Comparison of ENCODE assay signal across 20 cellular contexts in the genomic region with DNA sequence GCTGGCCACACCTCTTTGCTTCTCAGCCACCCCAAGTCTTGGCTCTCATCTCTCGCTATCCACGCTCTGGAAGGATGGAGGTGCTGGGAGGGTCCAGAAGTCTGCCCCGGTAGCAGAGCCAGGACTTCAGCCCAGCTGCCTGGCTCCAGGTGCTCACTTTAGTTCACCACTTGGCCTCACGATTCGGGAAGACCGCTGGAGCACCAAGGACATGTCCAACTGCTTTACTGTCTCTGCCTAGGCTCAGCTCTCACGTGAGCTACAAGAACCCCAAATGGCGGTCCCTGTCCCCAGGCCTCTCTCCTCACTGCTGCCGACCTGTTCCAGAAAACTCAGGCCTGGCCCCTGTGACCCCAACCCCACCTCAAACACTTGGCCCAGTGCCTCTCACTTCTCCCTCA. TPM values are rescaled to one million over a fixed set of nuclear protein-coding genes. Genes with fewer than 3 reads are reported as not detected.
DNase-seq lines count a peak whose midpoint lies in the region; ATAC-seq and TF ChIP-seq lines count a peak whose summit lies in the region.
"Had no signal": no experiment of that assay in that cellular context is flagged by ENCODE, and none has a peak within 500 bp of the region (broad histone marks: within the 10 kb centered on the region; RNA-seq: fewer than 3 reads in every experiment).

No MANE protein-coding gene starts in this region.

- H3K4me1 Mint-ChIP-seq in stimulated activated naive CD8-positive, alpha-beta T cell treated with anti-CD3 and anti-CD28 coated beads, Interleukin-15, Interleukin-2, amounts not matched to agents 100 ng/mL and 50 ng/mL, for 24 hours (ENCODE audit: low read depth): peaks cover 41% of the 10 kb centered on the region
- peaks cover 67% of the 10 kb centered on the region for H3K4me1 Mint-ChIP-seq in activated CD4-positive, alpha-beta memory T cell treated with anti-CD3 and anti-CD28 coated beads, Interleukin-2, amount 10 ng/mL, durations not matched to agents 7 days and 5 days

- TF ChIP-seq CTCF in left lung (IDR thresholded peaks at IDR 0.05): no peak

- H3K4me3 ChIP-seq in left lung: no peak overlapping the region
- H3K4me3 ChIP-seq: gastrocnemius medialis had no signal

- H3K9me3 Mint-ChIP-seq in stimulated activated naive CD8-positive, alpha-beta T cell treated with anti-CD3 and anti-CD28 coated beads, Interleukin-15, Interleukin-2, amounts not matched to agents 100 ng/mL and 50 ng/mL, for 24 hours: no peaks in the 10 kb centered on the region
- H3K9me3 Mint-ChIP-seq in activated CD4-positive, alpha-beta memory T cell treated with anti-CD3 and anti-CD28 coated beads, Interleukin-2, amount 10 ng/mL, durations not matched to agents 7 days and 5 days: no peaks in the 10 kb centered on the region
- H3K9me3 Mint-ChIP-seq: naive B cell had no signal

- peak overlapping the region; percentile 95 for H3K4me3 Mint-ChIP-seq in stimulated activated naive CD8-positive, alpha-beta T cell treated with anti-CD3 and anti-CD28 coated beads, Interleukin-15, Interleukin-2, amounts not matched to agents 100 ng/mL and 50 ng/mL, for 24 hours
- no peak overlapping the region for H3K4me3 Mint-ChIP-seq in activated CD4-positive, alpha-beta memory T cell treated with anti-CD3 and anti-CD28 coated beads, Interleukin-2, amount 10 ng/mL, durations not matched to agents 7 days and 5 days

- CTCF ChIA-PET in activated CD4-positive, alpha-beta memory T cell treated with anti-CD3 and anti-CD28 coated beads, Interleukin-2, amount 10 ng/mL, durations not matched to agents 7 days and 5 days (lab: Charles Lee): no interaction called here

- H3K4me1 ChIP-seq in left lung: peaks cover 23 to 45% of the 10 kb centered on the region in 2 donors

- peaks cover 0 to 52% of the 10 kb centered on the region in 2 donors for H3K36me3 ChIP-seq in left lung

- H3K9me3 ChIP-seq in left lung: no peaks in the 10 kb centered on the region
- H3K9me3 ChIP-seq: gastrocnemius medialis, HAP-1 had no signal

- POLR2A ChIA-PET in activated CD4-positive, alpha-beta memory T cell treated with anti-CD3 and anti-CD28 coated beads, Interleukin-2, amount 10 ng/mL, durations not matched to agents 7 days and 5 days (lab: Charles Lee): interaction anchor here (1.2 to 5.6 kb wide), 4 partner anchors 55 to 840 kb away, joined by 3 to 90 read pairs (median 27); partner anchors contain the start of genes IBA57 and ZNF678

- no peak for DNase-seq in stimulated activated naive CD8-positive, alpha-beta T cell treated with anti-CD3 and anti-CD28 coated beads, Interleukin-15, Interleukin-2, amounts not matched to agents 100 U/mL and 50 U/mL, for 24 hours
- DNase-seq in activated CD4-positive, alpha-beta memory T cell treated with anti-CD3 and anti-CD28 coated beads, Interleukin-2, amount 10 ng/mL, durations not matched to agents 7 days and 5 days: no peak
- DNase-seq in left lung (peak; percentile 15 to 28), UCSD-AML1 (lab: John Stamatoyannopoulos, UW; ENCODE audit: unreplicated experiment) (no peak), NCI-H2227 (lab: John Stamatoyannopoulos, UW; ENCODE audit: unreplicated experiment) (no peak)
- DNase-seq: C1 segment of cervical spinal cord; naive B cell; NCI-H2081; NCI-H526 treated with DMSO at 0.1 percent for 48 hours; PC-3; stimulated activated CD4-positive, alpha-beta T cell treated with anti-CD3 and anti-CD28 coated beads, Interleukin-15, amount 100 ng/mL, for 24 hours; substantia nigra had no signal

- peaks cover 37% of the 10 kb centered on the region for H3K36me3 Mint-ChIP-seq in stimulated activated naive CD8-positive, alpha-beta T cell treated with anti-CD3 and anti-CD28 coated beads, Interleukin-15, Interleukin-2, amounts not matched to agents 100 ng/mL and 50 ng/mL, for 24 hours (ENCODE audit: low read depth)
- H3K36me3 Mint-ChIP-seq in activated CD4-positive, alpha-beta memory T cell treated with anti-CD3 and anti-CD28 coated beads, Interleukin-2, amount 10 ng/mL, durations not matched to agents 7 days and 5 days (ENCODE audit: low read depth): peaks cover 65% of the 10 kb centered on the region
- H3K36me3 Mint-ChIP-seq: naive B cell had no signal

- no peak for ATAC-seq in stimulated activated naive CD8-positive, alpha-beta T cell treated with anti-CD3 and anti-CD28 coated beads, Interleukin-15, Interleukin-2, amounts not matched to agents 100 U/mL and 50 U/mL, for 24 hours
- ATAC-seq in left lung (no peak), HG02798 (IDR thresholded peaks at IDR 0.05; ENCODE audit: poor library complexity, unreplicated experiment) (no peak)
- ATAC-seq: gastrocnemius medialis, PC-3 had no signal

- H3K27ac Mint-ChIP-seq in stimulated activated naive CD8-positive, alpha-beta T cell treated with anti-CD3 and anti-CD28 coated beads, Interleukin-15, Interleukin-2, amounts not matched to agents 100 ng/mL and 50 ng/mL, for 24 hours: peak overlapping the region; percentile 51
- H3K27ac Mint-ChIP-seq in activated CD4-positive, alpha-beta memory T cell treated with anti-CD3 and anti-CD28 coated beads, Interleukin-2, amount 10 ng/mL, durations not matched to agents 7 days and 5 days: peak overlapping the region; percentile 90
- H3K27ac Mint-ChIP-seq: naive B cell had no signal

- no peak overlapping the region for H3K27ac ChIP-seq in left lung
- H3K27ac ChIP-seq: gastrocnemius medialis, VCaP had no signal

- no peaks in the 10 kb centered on the region for H3K27me3 ChIP-seq in left lung
- H3K27me3 ChIP-seq: gastrocnemius medialis had no signal

- intact Hi-C loops in left lung (cut with DNase I): no loop called here

- no peaks in the 10 kb centered on the region for H3K27me3 Mint-ChIP-seq in stimulated activated naive CD8-positive, alpha-beta T cell treated with anti-CD3 and anti-CD28 coated beads, Interleukin-15, Interleukin-2, amounts not matched to agents 100 ng/mL and 50 ng/mL, for 24 hours
- no peaks in the 10 kb centered on the region for H3K27me3 Mint-ChIP-seq in activated CD4-positive, alpha-beta memory T cell treated with anti-CD3 and anti-CD28 coated beads, Interleukin-2, amount 10 ng/mL, durations not matched to agents 7 days and 5 days
- H3K27me3 Mint-ChIP-seq: naive B cell had no signal

RNA-seq across cellular contexts. Expression of gene TRIM11, which starts 3.4 kb away (rescaled TPM):
- total RNA-seq in activated CD4-positive, alpha-beta memory T cell treated with anti-CD3 and anti-CD28 coated beads, Interleukin-2, amount 10 ng/mL, durations not matched to agents 7 days and 5 days: 10 to 100 TPM; 63.7 to 69.0 TPM
- total RNA-seq in left lung: 10 to 100 TPM; 21.5 to 27.1 TPM

RNA-seq across cellular contexts. Expression of gene TRIM17, which starts 13.4 kb away (rescaled TPM):
- 1 to 10 TPM; 2.8 to 3.8 TPM for total RNA-seq in activated CD4-positive, alpha-beta memory T cell treated with anti-CD3 and anti-CD28 coated beads, Interleukin-2, amount 10 ng/mL, durations not matched to agents 7 days and 5 days
- 1 to 10 TPM; 1.3 to 2.9 TPM for total RNA-seq in left lung
- total RNA-seq: endothelial cell of umbilical vein, G401, gastrocnemius medialis, HT1080, PC-3 had no signal

Comparison
In these comparisons a context has a peak if more than half of its experiments do, and no peak if none do; other contexts are left out.
1. DNase-seq: peak in left lung (2 of 2); none in stimulated activated naive CD8-positive, alpha-beta T cell treated with anti-CD3 and anti-CD28 coated beads, Interleukin-15, Interleukin-2, amounts not matched to agents 100 U/mL and 50 U/mL, for 24 hours (single experiment), activated CD4-positive, alpha-beta memory T cell treated with anti-CD3 and anti-CD28 coated beads, Interleukin-2, amount 10 ng/mL, durations not matched to agents 7 days and 5 days (single experiment), UCSD-AML1 (single experiment) and NCI-H2227 (single experiment).